Comparison of ENCODE assay signal across 8 cellular contexts in genomic region chr6:32969685-32970412, GRCh38. TPM values are rescaled to one million over a fixed set of nuclear protein-coding genes. Genes with fewer than 3 reads are reported as not detected.
DNase-seq lines count a peak whose midpoint lies in the region; ATAC-seq and TF ChIP-seq lines count a peak whose summit lies in the region.

No MANE protein-coding gene starts in this region.

- peaks cover 4 to 28% (median 14%) of the 10 kb centered on the region in 9 donors for H3K36me3 ChIP-seq in heart left ventricle
- H3K36me3 ChIP-seq in uterus, result no peaks in the 10 kb centered on the region

- peak overlapping the region; percentile 84 for H3K27ac Mint-ChIP-seq in activated naive CD8-positive, alpha-beta T cell treated with anti-CD3 and anti-CD28 coated beads, Interleukin-2, amount 10 ng/mL, durations not matched to agents 7 days and 5 days

- POLR2A ChIA-PET in activated naive CD8-positive, alpha-beta T cell treated with anti-CD3 and anti-CD28 coated beads, Interleukin-2, amount 10 ng/mL, durations not matched to agents 7 days and 5 days (lab: Charles Lee), result interaction anchor here (1.0 to 12.7 kb wide), 15 partner anchors 11 to 841 kb away, joined by 3 to 323 read pairs (median 27); partner anchors contain the start of genes ATF6B, FKBPL, GPSM3 and HLA-DMA

- ATAC-seq in SK-N-SH treated with all-trans-retinoic acid at 6 μM for 48 hours (peak; percentile 3), heart left ventricle (peak in 3 of 4 donors; percentile 4 to 27 (median 24)), HG02970 (IDR thresholded peaks at IDR 0.05; ENCODE audit: low FRiP score, unreplicated experiment) (no peak)
- peak; percentile 0 for ATAC-seq in activated naive CD8-positive, alpha-beta T cell treated with anti-CD3 and anti-CD28 coated beads, Interleukin-2, amount 10 ng/mL, durations not matched to agents 7 days and 5 days (ENCODE audit: low read depth)

- intact Hi-C loops in heart left ventricle (cut with DNase I), result loop anchor here in 2 of 10 donors (1.0 to 10.0 kb wide), 5 partner anchors 38 to 843 kb away; partner anchors contain the start of genes PSMB8 (in 2 of the 2), ATF6B (in 1 of the 2), GPSM3 (in 1 of the 2) and PBX2 (in 1 of the 2)
- intact Hi-C loops in posterior vena cava (cut with DNase I), result no loop called here
- intact Hi-C loops in uterus (cut with DNase I; ENCODE audit: low total_unique reads), result no loop called here

- H3K4me1 ChIP-seq in heart left ventricle (peaks cover 0 to 36% (median 21%) of the 10 kb centered on the region in 12 donors), uterus (peaks cover 0 to 8% of the 10 kb centered on the region in 2 donors)

- WGBS in heart left ventricle, 4 donors, result 0 to 1% (median 1%) methylated on average over 18 to 19 of the region's 19 CpGs

- H3K27ac ChIP-seq in heart left ventricle (peak overlapping the region; percentile 97 to 100 (median 100)), uterus (peak overlapping the region; percentile 98 to 100)

- DNase-seq in DMS53 treated with DMSO at 0.1 percent for 48 hours (lab: John Stamatoyannopoulos, UW; ENCODE audit: unreplicated experiment) (peak; percentile 82), M059J (ENCODE audit: low read depth) (peak; percentile 100), heart left ventricle (peak; percentile 82 to 86 (median 83)), posterior vena cava (ENCODE audit: low spot score) (peak; percentile 89), uterus (peak; percentile 83 to 96)
- peak; percentile 81 for DNase-seq in activated naive CD8-positive, alpha-beta T cell treated with anti-CD3 and anti-CD28 coated beads, Interleukin-2, amount 10 ng/mL, durations not matched to agents 7 days and 5 days

- H3K4me3 Mint-ChIP-seq in activated naive CD8-positive, alpha-beta T cell treated with anti-CD3 and anti-CD28 coated beads, Interleukin-2, amount 10 ng/mL, durations not matched to agents 7 days and 5 days, result peak overlapping the region; percentile 89

- H3K4me3 ChIP-seq in heart left ventricle, result peak overlapping the region; percentile 63 to 100 (median 80)
- peak overlapping the region; percentile 84 to 87 for H3K4me3 ChIP-seq in uterus

- TF ChIP-seq CTCF in heart left ventricle (IDR thresholded peaks at IDR 0.05) (peak in 9 of 12 donors; percentile 11 to 49 (median 32)), uterus (IDR thresholded peaks at IDR 0.05) (peak; percentile 37 to 63 (median 43))

- H3K4me1 Mint-ChIP-seq in activated naive CD8-positive, alpha-beta T cell treated with anti-CD3 and anti-CD28 coated beads, Interleukin-2, amount 10 ng/mL, durations not matched to agents 7 days and 5 days, result peaks cover 27% of the 10 kb centered on the region

- H3K27me3 ChIP-seq in heart left ventricle, result no peaks in the 10 kb centered on the region
- H3K27me3 ChIP-seq in uterus, result no peaks in the 10 kb centered on the region

- no peaks in the 10 kb centered on the region for H3K9me3 ChIP-seq in heart left ventricle
- no peaks in the 10 kb centered on the region for H3K9me3 ChIP-seq in uterus

- H3K27me3 Mint-ChIP-seq in activated naive CD8-positive, alpha-beta T cell treated with anti-CD3 and anti-CD28 coated beads, Interleukin-2, amount 10 ng/mL, durations not matched to agents 7 days and 5 days, result no peaks in the 10 kb centered on the region

- no peaks in the 10 kb centered on the region for H3K9me3 Mint-ChIP-seq in activated naive CD8-positive, alpha-beta T cell treated with anti-CD3 and anti-CD28 coated beads, Interleukin-2, amount 10 ng/mL, durations not matched to agents 7 days and 5 days

- H3K36me3 Mint-ChIP-seq in activated naive CD8-positive, alpha-beta T cell treated with anti-CD3 and anti-CD28 coated beads, Interleukin-2, amount 10 ng/mL, durations not matched to agents 7 days and 5 days, result peaks cover 45% of the 10 kb centered on the region

- no peak for TF ChIP-seq POLR2A in heart left ventricle (IDR thresholded peaks at IDR 0.05)
- TF ChIP-seq POLR2A in uterus (IDR thresholded peaks at IDR 0.05), result peak; percentile 18 to 62

TF ChIP-seq in SK-N-SH treated with all-trans-retinoic acid at 6 μM for 48 hours, 23 proteins besides CTCF, POLR2A, EP300 and RAD21:
- no peak for TF ChIP-seq PATZ1 (CRISPR knock-in tag; IDR thresholded peaks at IDR 0.05; ENCODE audit: borderline replicate concordance)
- no peak for TF ChIP-seq ARNTL (CRISPR knock-in tag; IDR thresholded peaks at IDR 0.05; ENCODE audit: borderline replicate concordance, low read depth)
- no peak for TF ChIP-seq ZFP30 (CRISPR knock-in tag; IDR thresholded peaks at IDR 0.05)
- peak; percentile 63; the same call in 1 of the 2 replicates for TF ChIP-seq ZC3H10 (CRISPR knock-in tag; IDR thresholded peaks at IDR 0.05)
- TF ChIP-seq ZNF70 (CRISPR knock-in tag; IDR thresholded peaks at IDR 0.05), result no peak
- TF ChIP-seq ZFP3 (CRISPR knock-in tag; IDR thresholded peaks at IDR 0.05), result no peak
- 0 out of 2 replicates have a peak, but pooled peaks have one; percentile 16 for TF ChIP-seq RARB (CRISPR knock-in tag; IDR thresholded peaks at IDR 0.05)
- TF ChIP-seq OSR1 (CRISPR knock-in tag; IDR thresholded peaks at IDR 0.05), result no peak

RNA-seq across cellular contexts. Expression of gene BRD2, which starts 1.5 kb away (rescaled TPM):
- 148 and 223 TPM in 2 replicates for total RNA-seq in M059J (2014; rRNA removed; shearing (Covaris generic))
- total RNA-seq in activated naive CD8-positive, alpha-beta T cell treated with anti-CD3 and anti-CD28 coated beads, Interleukin-2, amount 10 ng/mL, durations not matched to agents 7 days and 5 days, result 100 to 1,000 TPM; 365 to 371 TPM
- total RNA-seq in heart left ventricle (100 to 1,000 TPM in 2 of 9 donors, 10 to 100 TPM in 7; 56.8 to 107 (median 73.5) TPM), posterior vena cava (100 to 1,000 TPM; 125 to 129 TPM), uterus (100 to 1,000 TPM in 2 of 4 donors, 10 to 100 TPM in 2; 42.5 to 202 (median 120) TPM)
- polyA plus RNA-seq in heart left ventricle, result 10 to 100 TPM; 61.9 to 67.8 TPM

RNA-seq across cellular contexts. Expression of gene HLA-DMA, which starts 17.0 kb away (rescaled TPM):
- total RNA-seq in M059J (2014; rRNA removed; shearing (Covaris generic)), result 11.4 and 12.3 TPM in 2 replicates
- 10 to 100 TPM; 32.1 to 36.1 TPM for total RNA-seq in activated naive CD8-positive, alpha-beta T cell treated with anti-CD3 and anti-CD28 coated beads, Interleukin-2, amount 10 ng/mL, durations not matched to agents 7 days and 5 days
- total RNA-seq in heart left ventricle (100 to 1,000 TPM in 1 of 9 donors, 10 to 100 TPM in 6, 1 to 10 TPM in 2; 5.4 to 150 (median 16.2) TPM), posterior vena cava (10 to 100 TPM; 16.1 to 35.0 TPM), uterus (100 to 1,000 TPM in 1 of 4 donors, 10 to 100 TPM in 2, 1 to 10 TPM in 1; 6.6 to 134 (median 51.7) TPM)
- 10 to 100 TPM in 1 of 2 donors, 1 to 10 TPM in 1; 8.0 to 20.4 TPM for polyA plus RNA-seq in heart left ventricle

RNA-seq across cellular contexts. Expression of gene HLA-DMB, which starts 29.0 kb away (rescaled TPM):
- 5.1 and 8.3 TPM in 2 replicates for total RNA-seq in M059J (2014; rRNA removed; shearing (Covaris generic))
- 10 to 100 TPM; 14.0 to 14.7 TPM for total RNA-seq in activated naive CD8-positive, alpha-beta T cell treated with anti-CD3 and anti-CD28 coated beads, Interleukin-2, amount 10 ng/mL, durations not matched to agents 7 days and 5 days
- 100 to 1,000 TPM in 1 of 9 donors, 10 to 100 TPM in 1, 1 to 10 TPM in 7; 2.7 to 127 (median 9.3) TPM for total RNA-seq in heart left ventricle
- polyA plus RNA-seq in heart left ventricle, result 1 to 10 TPM; 3.7 to 4.8 TPM
- total RNA-seq in posterior vena cava, result 10 to 100 TPM in 1 of 2 donors, 1 to 10 TPM in 1; 8.0 to 19.2 TPM
- total RNA-seq in uterus, result 10 to 100 TPM; 16.9 to 29.4 (median 22.4) TPM

RNA-seq across cellular contexts. Expression of gene HLA-DOA, which starts 39.5 kb away (rescaled TPM):
- total RNA-seq in M059J (2014; rRNA removed; shearing (Covaris generic)), result not detected in 2 replicates
- 1 to 10 TPM; 7.5 to 8.3 TPM for total RNA-seq in activated naive CD8-positive, alpha-beta T cell treated with anti-CD3 and anti-CD28 coated beads, Interleukin-2, amount 10 ng/mL, durations not matched to agents 7 days and 5 days
- total RNA-seq in heart left ventricle (10 to 100 TPM in 2 of 9 donors, 1 to 10 TPM in 4, under 1 TPM in 3; 0.44 to 32.4 (median 1.5) TPM), posterior vena cava (1 to 10 TPM; 3.1 to 3.5 TPM), uterus (10 to 100 TPM in 3 of 4 donors, 1 to 10 TPM in 1; 8.2 to 34.1 (median 18.4) TPM)
- polyA plus RNA-seq in heart left ventricle, result 1 to 10 TPM in 1 of 2 donors, under 1 TPM in 1; 0.78 to 1.2 TPM

Comparison
In these comparisons a context has a peak if more than half of its experiments do, and no peak if none do; other contexts are left out.
1. POLR2A ChIP-seq: peak in uterus (2 of 2); none in heart left ventricle (0 of 2).
2. Peak in every context shown above with its lines, with median percentiles within 50 percentile points of each other: DNase-seq.